ENCODE assay signal across 1 cellular context in genomic region chr6:79526897-79527296, GRCh38.
TF ChIP-seq lines count a peak whose summit lies in the region.

No MANE protein-coding gene starts in this region.

TF ChIP-seq in HepG2, 621 proteins besides CTCF, POLR2A, EP300 and RAD21 (continued from another document):
- no peak for TF ChIP-seq ZNF484 (CRISPR knock-in tag; IDR thresholded peaks at IDR 0.05; ENCODE audit: borderline replicate concordance, low read depth)
